8 cellular contexts compared by ENCODE assay signal in the genomic region with DNA sequence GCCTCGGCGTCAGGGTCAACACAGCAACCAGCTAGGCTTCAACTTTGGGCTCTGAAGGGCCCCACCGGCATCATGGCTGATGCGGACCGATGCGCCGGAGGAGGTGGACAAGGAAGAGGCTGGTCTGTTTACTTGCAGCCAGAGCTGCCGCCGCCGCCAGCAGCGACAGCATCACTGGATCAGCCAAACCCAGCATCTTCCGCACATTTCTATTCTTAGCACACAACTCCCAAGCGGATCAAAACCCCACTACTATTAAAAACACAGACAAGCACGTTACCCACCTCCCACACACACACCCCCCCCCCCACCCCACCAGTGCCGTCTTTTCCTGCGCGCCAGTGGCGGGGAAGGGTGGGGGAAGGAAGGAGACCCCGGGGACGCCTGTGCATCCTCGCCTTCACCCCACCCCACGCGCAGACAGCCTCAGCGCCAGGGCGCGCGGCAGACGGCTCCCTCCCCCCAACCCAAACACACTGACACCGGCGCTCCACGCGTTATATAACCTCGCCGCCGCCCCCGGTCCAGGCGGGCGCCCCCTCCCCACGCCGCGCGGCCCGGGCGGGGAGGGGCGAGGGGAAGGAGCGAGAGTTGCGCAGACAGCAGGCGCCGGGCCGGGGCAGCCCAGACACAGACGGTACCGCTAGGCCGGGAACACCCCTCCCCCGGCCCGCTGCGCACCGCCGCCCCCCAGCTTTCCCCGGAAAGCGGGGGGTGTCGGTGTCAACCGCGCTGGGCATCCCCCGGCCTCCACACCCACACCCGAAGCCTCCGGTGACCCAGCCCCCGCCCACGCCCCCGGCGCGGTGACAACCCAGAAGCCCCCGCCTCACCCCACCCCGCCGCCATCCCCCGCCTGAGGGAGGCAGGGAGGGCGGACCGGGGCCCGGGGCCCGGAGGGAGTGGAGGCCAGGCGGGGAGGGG. TPM values are rescaled to one million over a fixed set of nuclear protein-coding genes. Genes with fewer than 3 reads are reported as not detected.
DNase-seq lines count a peak whose midpoint lies in the region; ATAC-seq and TF ChIP-seq lines count a peak whose summit lies in the region.

No MANE protein-coding gene starts in this region.

- H3K4me1 ChIP-seq in effector memory CD4-positive, alpha-beta T cell (ENCODE audit: control insufficient read depth, insufficient read depth, low read length, poor library complexity, severe bottlenecking): peaks cover 11% of the 10 kb centered on the region

- no peaks in the 10 kb centered on the region for H3K27me3 ChIP-seq in effector memory CD4-positive, alpha-beta T cell (replicated peaks; ENCODE audit: control insufficient read depth, insufficient read depth, low read length, poor library complexity, severe bottlenecking)

- H3K9me3 ChIP-seq in effector memory CD4-positive, alpha-beta T cell (ENCODE audit: control insufficient read depth, low read length): no peaks in the 10 kb centered on the region

- no peak for TF ChIP-seq CTCF in GM10266 (IDR thresholded peaks at IDR 0.05; ENCODE audit: control insufficient read depth, insufficient read depth, low read depth, missing control alignments)

- H3K4me3 ChIP-seq in effector memory CD4-positive, alpha-beta T cell (ENCODE audit: insufficient read depth, low read depth, low read length, poor library complexity, severe bottlenecking): peak overlapping the region; percentile 80

- ATAC-seq in HG02852 (IDR thresholded peaks at IDR 0.05; ENCODE audit: unreplicated experiment): peak; percentile 27

- peak; percentile 52 for DNase-seq in GM10266 (ENCODE audit: extremely low spot score)
- peak; percentile 25 for DNase-seq in NCI-H460 (ENCODE audit: extremely low read depth, low read depth)
- DNase-seq in activated CD8-positive, alpha-beta memory T cell treated with anti-CD3 and anti-CD28 coated beads for 1 hour (ENCODE audit: extremely low read depth in 1 of 2, low read depth in 1 of 2): peak; percentile 45 to 49
- peak; percentile 64 to 81 (median 74) for DNase-seq in effector memory CD4-positive, alpha-beta T cell
- DNase-seq in medulla oblongata (ENCODE audit: extremely low spot score): peak; percentile 75
- peak; percentile 65 to 80 (median 76) for DNase-seq in stimulated activated CD4-positive, alpha-beta T cell treated with anti-CD3 and anti-CD28 coated beads, TNF-alpha, amount 100 ng/mL, for 4 hours (ENCODE audit: low read depth in 3 of 3)
- no peak for DNase-seq in Kasumi-1 (lab: John Stamatoyannopoulos, UW)

- peak overlapping the region; percentile 94 for H3K27ac ChIP-seq in effector memory CD4-positive, alpha-beta T cell (ENCODE audit: insufficient read depth, low read length, poor library complexity, severe bottlenecking)

- H3K36me3 ChIP-seq in effector memory CD4-positive, alpha-beta T cell (ENCODE audit: control insufficient read depth, insufficient read depth, low read length): no peaks in the 10 kb centered on the region

RNA-seq across cellular contexts. Expression of a gene that starts 0.7 kb away (rescaled TPM):
- total RNA-seq in NCI-H460 (2014; rRNA removed; shearing (Covaris generic)): 15.2 and 15.4 TPM in 2 replicates
- polyA plus RNA-seq in NCI-H460 (2014; cell fraction: nucleus; rRNA removed): 3.8 and 4.5 TPM in 2 replicates

Comparison
In these comparisons a context has a peak if more than half of its experiments do, and no peak if none do; other contexts are left out.
1. DNase-seq: peak in GM10266 (single experiment), NCI-H460 (single experiment), activated CD8-positive, alpha-beta memory T cell treated with anti-CD3 and anti-CD28 coated beads for 1 hour (2 of 2), effector memory CD4-positive, alpha-beta T cell (3 of 3), medulla oblongata (single experiment) and stimulated activated CD4-positive, alpha-beta T cell treated with anti-CD3 and anti-CD28 coated beads, TNF-alpha, amount 100 ng/mL, for 4 hours (3 of 3); none in Kasumi-1 (0 of 2).